In the genomic region with DNA sequence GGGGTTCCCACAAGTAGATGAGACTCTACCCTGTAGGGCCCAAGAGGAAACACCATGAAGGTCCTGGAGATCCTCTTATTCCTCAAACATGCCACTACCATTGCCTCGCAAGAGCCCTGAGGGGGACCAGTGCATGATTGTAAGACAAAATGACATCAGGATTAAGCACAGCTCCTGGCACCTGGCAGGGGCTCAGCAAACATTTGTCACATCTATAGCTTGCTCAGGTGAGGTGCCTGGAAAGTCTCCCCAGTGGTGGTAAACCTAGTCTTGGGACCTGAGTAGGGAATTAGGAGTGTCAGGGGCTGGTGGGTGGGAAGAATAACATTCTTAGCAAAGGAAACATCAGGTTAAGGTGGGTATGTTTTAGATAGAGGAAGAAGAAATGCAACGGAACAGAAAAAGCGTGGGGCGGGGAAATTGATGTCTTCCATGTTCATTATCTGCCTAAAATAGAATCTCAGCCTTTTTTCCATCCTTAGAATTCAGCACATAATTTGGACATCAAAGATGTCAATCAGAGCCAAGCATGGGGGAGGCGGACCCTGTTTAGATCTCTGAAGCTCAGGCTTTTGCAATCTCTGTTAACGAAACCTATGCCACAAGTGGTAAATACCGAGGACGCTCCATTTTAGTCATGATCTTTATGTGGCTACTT, we compare ENCODE assay signal across 8 cellular contexts. TPM values are rescaled to one million over a fixed set of nuclear protein-coding genes. Genes with fewer than 3 reads are reported as not detected.
DNase-seq lines count a peak whose midpoint lies in the region; ATAC-seq, FAIRE-seq and TF ChIP-seq lines count a peak whose summit lies in the region.

No MANE protein-coding gene starts in this region.

- no peak overlapping the region for H4K8ac ChIP-seq in H9 (replicated peaks; ENCODE audit: insufficient read length, low read depth, low read length)

- H3K4me2 ChIP-seq in A549, result peak overlapping the region; percentile 82
- peak overlapping the region; percentile 95 for H3K4me2 ChIP-seq in H9 (ENCODE audit: insufficient read depth, insufficient read length, low read length)

- POLR2A ChIA-PET in A549 (lab: Yijun Ruan, JAX), result interaction anchor here (1.8 kb wide), 1 partner anchor 9 kb away, joined by 15 read pairs; no protein-coding TSS in a partner anchor

- no peak for TF ChIP-seq EP300 in A549 (IDR thresholded peaks at IDR 0.05)

- H3K79me2 ChIP-seq in H9 (ENCODE audit: insufficient read depth, low read length), result no peaks in the 10 kb centered on the region

- no peak overlapping the region for H2BK20ac ChIP-seq in H9 (ENCODE audit: low read depth, low read length, poor library complexity, severe bottlenecking)

- H3K9me3 ChIP-seq in A549, result no peaks in the 10 kb centered on the region
- no peaks in the 10 kb centered on the region for H3K9me3 ChIP-seq in H9 (ENCODE audit: control insufficient read depth, low read depth, low read length)

- H3K4me1 Mint-ChIP-seq in H9 (peaks cover 16 to 20% of the 10 kb centered on the region in 2 experiments), immature natural killer cell (peaks cover 67 to 77% of the 10 kb centered on the region in 2 donors)
- peaks cover 12% of the 10 kb centered on the region for H3K4me1 Mint-ChIP-seq in activated T-helper 17 cell treated with anti-CD3 and anti-CD28 coated beads, Interleukin-2, amount 50 U/mL, for 72 hours

- no peak for ATAC-seq in A549
- no peak for ATAC-seq in activated T-helper 17 cell treated with anti-CD3 and anti-CD28 coated beads, Interleukin-2, amount 50 U/mL, for 72 hours (replicated peaks)
- ATAC-seq in HG02870 (IDR thresholded peaks at IDR 0.05; ENCODE audit: unreplicated experiment), result no peak

- H3K23me2 ChIP-seq in H9 (ENCODE audit: insufficient read length, low read depth, low read length, poor library complexity, severe bottlenecking), result peaks cover 8% of the 10 kb centered on the region

- H4K20me1 ChIP-seq in H9 (ENCODE audit: control insufficient read depth, insufficient read depth, insufficient read length), result no peaks in the 10 kb centered on the region

- CTCF ChIA-PET in A549 (lab: Yijun Ruan, JAX), result no interaction called here

- no peak for TF ChIP-seq CTCF in A549 (IDR thresholded peaks at IDR 0.05)
- no peak for TF ChIP-seq CTCF in H9 (conservative IDR thresholded peaks at IDR 0.05)

- H3K4me3 Mint-ChIP-seq in H9, result peak overlapping the region; percentile 84 to 94
- H3K4me3 Mint-ChIP-seq in activated T-helper 17 cell treated with anti-CD3 and anti-CD28 coated beads, Interleukin-2, amount 50 U/mL, for 72 hours, result peak overlapping the region; percentile 90
- H3K4me3 Mint-ChIP-seq in immature natural killer cell, result peak overlapping the region; percentile 92 to 98 (median 97)

- H3K56ac ChIP-seq in H9 (ENCODE audit: insufficient read length, low read depth, low read length), result no peak overlapping the region

- no peak overlapping the region for H2BK5ac ChIP-seq in H9 (ENCODE audit: insufficient read length, low read length)

- no peak overlapping the region for H2BK12ac ChIP-seq in H9 (ENCODE audit: insufficient read length, low read depth, low read length)

- H4K91ac ChIP-seq in H9 (ENCODE audit: insufficient read length, low read depth, low read length), result no peak overlapping the region

- H3K27me3 ChIP-seq in H9 (ENCODE audit: insufficient read depth, low read length), result no peaks in the 10 kb centered on the region; the same call in 1 of the 2 replicates

- H3K79me1 ChIP-seq in H9 (ENCODE audit: insufficient read depth, low read depth, low read length, poor library complexity, severe bottlenecking), result no peaks in the 10 kb centered on the region

- H3K4me1 ChIP-seq in A549, result peaks cover 4% of the 10 kb centered on the region; the same call in 1 of the 3 replicates
- no peaks in the 10 kb centered on the region for H3K4me1 ChIP-seq in H9 (ENCODE audit: insufficient read depth, low read length)

- no peak overlapping the region for H3K18ac ChIP-seq in H9 (ENCODE audit: insufficient read length, low read depth, low read length)

- WGBS in A549 (ENCODE audit: missing lambda C conversion rate), result 48% methylated on average over 8 of the region's 8 CpGs
- no CpG with 5 or more reads among the region's 8 CpGs for WGBS in H9 (ENCODE audit: extremely low coverage, insufficient read length, low lambda C conversion rate)

- no peak overlapping the region for H3K23ac ChIP-seq in H9 (ENCODE audit: insufficient read length, low read depth, low read length)

- H3K9me3 Mint-ChIP-seq in H9 (no peaks in the 10 kb centered on the region; a peak in 1 of 5 replicates), immature natural killer cell (no peaks in the 10 kb centered on the region)
- H3K9me3 Mint-ChIP-seq in activated T-helper 17 cell treated with anti-CD3 and anti-CD28 coated beads, Interleukin-2, amount 50 U/mL, for 72 hours, result no peaks in the 10 kb centered on the region

- H3K27me3 Mint-ChIP-seq in H9 (ENCODE audit: low read depth) (peaks cover 39% of the 10 kb centered on the region), immature natural killer cell (ENCODE audit: low read depth in 3 of 3) (peaks cover 8 to 23% (median 22%) of the 10 kb centered on the region in 3 donors)
- H3K27me3 Mint-ChIP-seq in activated T-helper 17 cell treated with anti-CD3 and anti-CD28 coated beads, Interleukin-2, amount 50 U/mL, for 72 hours, result no peaks in the 10 kb centered on the region

- TF ChIP-seq RAD21 in A549 (conservative IDR thresholded peaks at IDR 0.05 in 1 of 2, IDR thresholded peaks at IDR 0.05 in 1 of 2), result no peak

- no peak overlapping the region for H2BK120ac ChIP-seq in H9 (ENCODE audit: low read depth, low read length, poor library complexity, severe bottlenecking)

- DNase-seq in A549 (ENCODE audit: low read depth in 1 of 2, low spot score in 1 of 2) (no peak), H9 (no peak), immature natural killer cell (peak in 1 of 3 donors; percentile 36), substantia nigra (lab: John Stamatoyannopoulos, UW) (peak in 1 of 49 donors; percentile 11), NCI-H2107 (lab: John Stamatoyannopoulos, UW) (no peak), kidney glomerular epithelial cell (lab: John Stamatoyannopoulos, UW) (no peak)

- no peak overlapping the region for H3K4ac ChIP-seq in H9 (ENCODE audit: low read depth, low read length)

- H2AK5ac ChIP-seq in H9 (ENCODE audit: insufficient read length, low read length), result no peak overlapping the region

- no peak overlapping the region for H4K5ac ChIP-seq in H9 (ENCODE audit: insufficient read length, low read depth, low read length)

- H3K4me3 ChIP-seq in A549, result peak overlapping the region; percentile 48

- peak overlapping the region; percentile 66 for H2AFZ ChIP-seq in H9 (ENCODE audit: low read length)

- peak overlapping the region; percentile 84; the same call in 1 of the 2 replicates for H3K14ac ChIP-seq in H9 (ENCODE audit: insufficient read depth, low read length)

- H3K36me3 Mint-ChIP-seq in H9 (ENCODE audit: insufficient read depth in 1 of 3, low read depth in 3 of 3) (peaks cover 0 to 4% (median 0%) of the 10 kb centered on the region in 3 experiments; a peak in 2 of 7 replicates), immature natural killer cell (no peaks in the 10 kb centered on the region)
- H3K36me3 Mint-ChIP-seq in activated T-helper 17 cell treated with anti-CD3 and anti-CD28 coated beads, Interleukin-2, amount 50 U/mL, for 72 hours (ENCODE audit: low read depth), result no peaks in the 10 kb centered on the region

- no peak for FAIRE-seq in A549 (lab: Jason Lieb, UNC)

- no peak overlapping the region for H3T11ph ChIP-seq in H9 (ENCODE audit: low read length)

- TF ChIP-seq POLR2A in A549 (IDR thresholded peaks at IDR 0.05; ENCODE audit: low read length), result no peak

- H3K9ac ChIP-seq in H9 (ENCODE audit: extremely low read depth, insufficient read length, low read length), result peak overlapping the region; percentile 78

- H3K27ac Mint-ChIP-seq in H9 (peak overlapping the region; percentile 62 to 87 (median 70); a peak in 3 of 7 replicates), immature natural killer cell (peak overlapping the region; percentile 94 to 98 (median 96))
- peak overlapping the region; percentile 85 for H3K27ac Mint-ChIP-seq in activated T-helper 17 cell treated with anti-CD3 and anti-CD28 coated beads, Interleukin-2, amount 50 U/mL, for 72 hours

- H3K27ac ChIP-seq in A549, result peak overlapping the region in 1 of 2 experiments; percentile 77; a peak in 3 of 6 replicates
- H3K27ac ChIP-seq in H9 (ENCODE audit: insufficient read length, low read depth, low read length), result no peak overlapping the region
- H3K27ac ChIP-seq in substantia nigra (ENCODE audit: low read depth, low read length, poor library complexity, severe bottlenecking), result peak overlapping the region; percentile 19

- H2BK15ac ChIP-seq in H9 (ENCODE audit: low read depth, low read length), result no peak overlapping the region

TF ChIP-seq in A549, 52 proteins besides CTCF, POLR2A, EP300 and RAD21:
- no peak for TF ChIP-seq NR3C1 (IDR thresholded peaks at IDR 0.05)
- TF ChIP-seq HEYL (CRISPR knock-in tag; IDR thresholded peaks at IDR 0.05), result no peak
- TF ChIP-seq ZSCAN20 (CRISPR knock-in tag; IDR thresholded peaks at IDR 0.05), result no peak

RNA-seq across cellular contexts. Expression of a gene that starts 0.9 kb away (rescaled TPM):
- polyA plus RNA-seq in A549 (2011; rRNA removed), result 0.59 and 0.65 TPM in 2 replicates
- 0.19 and 0.28 TPM in 2 replicates for polyA plus RNA-seq in A549 (2012; cell fraction: cytosol; rRNA removed)
- 0.35 and 0.42 TPM in 2 replicates for polyA plus RNA-seq in A549 (2012; cell fraction: nucleus; rRNA removed)
- polyA plus RNA-seq in A549 (2017; fragmentation: RNase III; extraction: RNeasy Plus Mini Kit Qiagen cat#74134 plus additional on column Dnase treatment), result 0.07 to 0.36 TPM (median 0.22 TPM) in 3 replicates
- 0.29 and 0.62 TPM in 2 replicates for polyA minus RNA-seq in A549 (2011; rRNA and poly(A)+ RNA removed)
- total RNA-seq in H9 (2021), result 5.4 and 8.1 TPM in 2 replicates
- 1 to 10 TPM in 1 of 2 donors, under 1 TPM in 1; 0.91 to 4.6 TPM for total RNA-seq in activated T-helper 17 cell treated with anti-CD3 and anti-CD28 coated beads, Interleukin-2, amount 50 U/mL, for 72 hours
- polyA plus RNA-seq in immature natural killer cell, result 100 to 1,000 TPM in 2 of 3 donors, 10 to 100 TPM in 1; 72.9 to 100 (median 100) TPM
